28 cellular contexts compared by ENCODE assay signal in the genomic region with DNA sequence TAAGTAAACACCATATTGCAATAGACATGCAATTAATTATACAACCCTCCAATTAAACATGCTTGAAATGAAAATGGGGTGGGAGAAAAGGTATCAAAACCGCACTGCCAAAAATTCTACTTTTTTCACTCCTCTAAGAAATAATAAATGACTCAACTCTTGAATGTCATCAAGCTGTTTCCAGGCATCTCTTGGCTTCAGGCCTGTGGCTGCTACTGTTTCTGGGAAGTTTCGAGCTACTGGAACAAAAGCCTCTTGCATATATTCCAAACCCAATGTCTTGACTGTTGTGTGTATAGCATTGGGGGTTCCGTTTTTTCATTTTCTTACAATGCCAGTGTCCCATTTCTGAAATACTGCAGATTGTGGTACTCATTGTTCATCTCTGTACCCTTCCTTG.
"Had no signal": no experiment of that assay in that cellular context is flagged by ENCODE, and none has a peak within 500 bp of the region (broad histone marks: within the 10 kb centered on the region; RNA-seq: fewer than 3 reads in every experiment).

No MANE protein-coding gene starts in this region.

- H3K4me1 ChIP-seq: esophagus muscularis mucosa, left lung, lower lobe of right lung, prostate gland, testis, transverse colon had no signal

- ATAC-seq: activated CD4-positive, alpha-beta T cell treated with anti-CD3 and anti-CD28 coated beads for 36 hours; activated CD8-positive, alpha-beta memory T cell treated with anti-CD3 and anti-CD28 coated beads, Interleukin-2, amount 10 ng/mL, durations not matched to agents 7 days and 5 days; activated CD8-positive, alpha-beta T cell treated with anti-CD3 and anti-CD28 coated beads, Interleukin-2, amount 10 ng/mL, durations not matched to agents 7 days and 5 days; activated naive CD4-positive, alpha-beta T cell treated with anti-CD3 and anti-CD28 coated beads, Interleukin-2, amount 50 U/mL, for 72 hours; left lung; lower lobe of right lung; mucosa of descending colon; sciatic nerve; stimulated activated naive CD8-positive, alpha-beta T cell treated with anti-CD3 and anti-CD28 coated beads, Interleukin-15, Interleukin-2, amounts not matched to agents 100 U/mL and 50 U/mL, for 24 hours; T-cell had no signal

- H3K27me3 Mint-ChIP-seq: activated B cell treated with CpG ODN at 0.5 μM for 24 hours; activated CD4-positive, alpha-beta T cell treated with anti-CD3 and anti-CD28 coated beads for 36 hours; activated CD8-positive, alpha-beta memory T cell treated with anti-CD3 and anti-CD28 coated beads, Interleukin-2, amount 10 ng/mL, durations not matched to agents 7 days and 5 days; T-cell had no signal

- H3K27ac Mint-ChIP-seq: activated B cell treated with CpG ODN at 0.5 μM for 24 hours; activated CD4-positive, alpha-beta T cell treated with anti-CD3 and anti-CD28 coated beads for 36 hours; activated CD8-positive, alpha-beta memory T cell treated with anti-CD3 and anti-CD28 coated beads, Interleukin-2, amount 10 ng/mL, durations not matched to agents 7 days and 5 days; activated CD8-positive, alpha-beta T cell treated with anti-CD3 and anti-CD28 coated beads, Interleukin-2, amount 10 ng/mL, durations not matched to agents 7 days and 5 days; activated naive CD4-positive, alpha-beta T cell treated with anti-CD3 and anti-CD28 coated beads, Interleukin-2, amount 50 U/mL, for 72 hours; endodermal cell; T-cell; T-helper 2 cell treated with Interferon-gamma antibody and Interleukin-4, amounts not matched to agents 5 μg/mL and 100 μg/mL, for 36 hours had no signal

- H3K36me3 Mint-ChIP-seq: activated CD8-positive, alpha-beta memory T cell treated with anti-CD3 and anti-CD28 coated beads, Interleukin-2, amount 10 ng/mL, durations not matched to agents 7 days and 5 days; activated naive CD4-positive, alpha-beta T cell treated with anti-CD3 and anti-CD28 coated beads, Interleukin-2, amount 50 U/mL, for 72 hours; T-cell had no signal

- H3K27ac ChIP-seq: brain microvascular endothelial cell, esophagus muscularis mucosa, left lung, lower lobe of right lung, prostate gland, testis had no signal

- H3K9me3 Mint-ChIP-seq: activated B cell treated with CpG ODN at 0.5 μM for 24 hours, endodermal cell, nephron had no signal

- H3K27me3 ChIP-seq: brain microvascular endothelial cell, esophagus muscularis mucosa, left lung, testis, transverse colon had no signal

- DNase-seq: activated B cell treated with CpG ODN at 0.5 μM for 24 hours; activated CD4-positive, alpha-beta T cell treated with anti-CD3 and anti-CD28 coated beads for 36 hours; activated CD8-positive, alpha-beta memory T cell treated with anti-CD3 and anti-CD28 coated beads, Interleukin-2, amount 10 ng/mL, durations not matched to agents 7 days and 5 days; activated CD8-positive, alpha-beta T cell treated with anti-CD3 and anti-CD28 coated beads, Interleukin-2, amount 10 ng/mL, durations not matched to agents 7 days and 5 days; activated naive CD4-positive, alpha-beta T cell; activated T-cell treated with anti-CD3 and anti-CD28 coated beads, Interleukin-2, amount 50 U/mL, for 48 hours; aorta; brain microvascular endothelial cell; endodermal cell; foreskin melanocyte; left lung; lower lobe of right lung; mesendoderm; retina; stimulated activated CD4-positive, alpha-beta T cell treated with anti-CD3 and anti-CD28 coated beads, Interleukin-12 subunit alpha, Interleukin-12 subunit beta, amount 100 ng/mL, for 4 hours; stimulated activated CD4-positive, alpha-beta T cell treated with anti-CD3 and anti-CD28 coated beads, Interleukin-4, amount 100 ng/mL, for 1 hour; stimulated activated naive CD8-positive, alpha-beta T cell treated with anti-CD3 and anti-CD28 coated beads, Interleukin-15, Interleukin-2, amounts not matched to agents 100 U/mL and 50 U/mL, for 24 hours; T-cell; testis; transverse colon had no signal

- H3K4me3 ChIP-seq: esophagus muscularis mucosa, left lung, lower lobe of right lung, mucosa of descending colon, prostate gland, skin epidermis, testis, transverse colon had no signal

- H3K36me3 ChIP-seq: brain microvascular endothelial cell, esophagus muscularis mucosa, left lung, lower lobe of right lung, prostate gland, transverse colon had no signal

- H3K4me3 Mint-ChIP-seq: activated B cell treated with CpG ODN at 0.5 μM for 24 hours; activated CD4-positive, alpha-beta T cell treated with anti-CD3 and anti-CD28 coated beads for 36 hours; activated CD8-positive, alpha-beta memory T cell treated with anti-CD3 and anti-CD28 coated beads, Interleukin-2, amount 10 ng/mL, durations not matched to agents 7 days and 5 days; activated CD8-positive, alpha-beta T cell treated with anti-CD3 and anti-CD28 coated beads, Interleukin-2, amount 10 ng/mL, durations not matched to agents 7 days and 5 days; endodermal cell; nephron; T-cell; T-helper 2 cell treated with Interferon-gamma antibody and Interleukin-4, amounts not matched to agents 5 μg/mL and 100 μg/mL, for 36 hours had no signal

- H3K9me3 ChIP-seq: esophagus muscularis mucosa, left lung, lower lobe of right lung, mucosa of descending colon, prostate gland, testis, transverse colon had no signal

- H3K4me1 Mint-ChIP-seq: activated B cell treated with CpG ODN at 0.5 μM for 24 hours; activated CD4-positive, alpha-beta T cell treated with anti-CD3 and anti-CD28 coated beads for 36 hours; activated CD8-positive, alpha-beta memory T cell treated with anti-CD3 and anti-CD28 coated beads, Interleukin-2, amount 10 ng/mL, durations not matched to agents 7 days and 5 days; T-cell had no signal
